ENCODE assay signal across 8 cellular contexts in the genomic region with DNA sequence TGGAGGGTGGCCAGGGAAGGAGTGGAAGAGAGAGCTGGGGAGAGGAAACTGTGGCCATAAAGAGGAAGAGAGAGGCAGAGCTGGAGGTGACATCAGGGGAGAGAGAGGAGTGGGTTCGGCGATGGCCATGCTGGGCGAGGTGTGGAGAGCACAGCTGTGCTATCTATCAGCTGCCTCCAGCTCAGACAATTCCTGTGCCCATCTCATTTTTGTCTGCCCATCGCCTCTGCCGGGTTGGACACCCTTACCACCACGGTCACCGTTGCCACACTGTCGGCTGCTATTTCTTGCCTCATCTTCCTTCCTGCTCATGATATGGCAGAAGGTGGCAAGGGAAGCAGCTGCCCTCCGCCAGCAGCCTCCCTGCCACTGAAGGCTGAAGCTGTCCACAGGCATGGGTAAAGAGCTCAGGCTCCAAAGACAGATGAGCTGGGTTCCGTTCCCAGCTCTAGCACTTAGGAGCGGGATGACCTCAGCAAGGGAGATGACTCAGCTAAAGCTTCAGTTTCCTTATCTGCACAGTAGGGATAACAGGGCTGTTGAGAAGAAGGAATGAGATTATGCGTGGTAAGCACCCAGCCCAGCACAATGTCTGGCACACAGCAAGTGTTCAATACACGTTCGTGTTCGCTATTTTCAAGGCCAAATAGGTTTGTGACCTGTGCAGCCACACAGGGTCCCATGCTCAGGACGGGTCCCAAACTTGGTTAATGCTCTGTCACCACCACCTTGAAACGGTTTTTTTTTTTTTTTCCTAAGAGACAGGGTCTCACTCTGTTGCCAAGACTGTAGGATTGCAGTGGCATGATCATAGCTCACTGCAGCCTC. TPM values are rescaled to one million over a fixed set of nuclear protein-coding genes. Genes with fewer than 3 reads are reported as not detected.
DNase-seq lines count a peak whose midpoint lies in the region; ATAC-seq and TF ChIP-seq lines count a peak whose summit lies in the region.

No MANE protein-coding gene starts in this region.

- no peak for TF ChIP-seq CTCF in SK-N-SH (IDR thresholded peaks at IDR 0.05)
- no peak for TF ChIP-seq CTCF in fibroblast of the aortic adventitia (IDR thresholded peaks at IDR 0.05; ENCODE audit: insufficient read depth, low read length)

- no peaks in the 10 kb centered on the region for H3K9me2 ChIP-seq in SK-N-SH

- DNase-seq in DMS53 (lab: John Stamatoyannopoulos, UW) (peak; percentile 65), DMS53 treated with DMSO at 0.1 percent for 48 hours (lab: John Stamatoyannopoulos, UW; ENCODE audit: unreplicated experiment) (no peak), SK-N-SH (no peak), fibroblast of the aortic adventitia (ENCODE audit: low read depth) (peak; percentile 85), mucosa of gallbladder (ENCODE audit: low spot score) (no peak)

- H3K4me2 ChIP-seq in SK-N-SH (no peak overlapping the region), skeletal muscle satellite cell (ENCODE audit: low read length) (peak overlapping the region; percentile 75)

- no peak for ATAC-seq in GM19463 (IDR thresholded peaks at IDR 0.05; ENCODE audit: unreplicated experiment)
- no peak for ATAC-seq in HG02884 (IDR thresholded peaks at IDR 0.05; ENCODE audit: unreplicated experiment)

- H3K4me3 ChIP-seq in SK-N-SH (ENCODE audit: low read depth in 2 of 2, low read length in 1 of 2) (no peak overlapping the region), fibroblast of the aortic adventitia (ENCODE audit: low read depth, low read length) (no peak overlapping the region), skeletal muscle satellite cell (ENCODE audit: low read length) (peak overlapping the region; percentile 55)

- no peak overlapping the region for H3K9ac ChIP-seq in SK-N-SH
- H3K9ac ChIP-seq in skeletal muscle satellite cell (ENCODE audit: low read depth, low read length), result peak overlapping the region; percentile 65

- peak overlapping the region in 1 of 2 experiments; percentile 5; a peak in 1 of 4 replicates for H3K27ac ChIP-seq in SK-N-SH (ENCODE audit: low read depth in 2 of 2, low read length in 1 of 2)

- H4K20me1 ChIP-seq in SK-N-SH (ENCODE audit: insufficient read depth), result no peaks in the 10 kb centered on the region

- H3K27me3 ChIP-seq in SK-N-SH (ENCODE audit: insufficient read depth) (no peaks in the 10 kb centered on the region), skeletal muscle satellite cell (ENCODE audit: control insufficient read depth, insufficient read depth, low read length) (no peaks in the 10 kb centered on the region)

- WGBS in SK-N-SH (ENCODE audit: low lambda C conversion rate), result 77% methylated on average over 17 of the region's 17 CpGs

- H3K9me3 ChIP-seq in SK-N-SH, result no peaks in the 10 kb centered on the region
- H3K9me3 ChIP-seq in skeletal muscle satellite cell (replicated peaks; ENCODE audit: low read length), result no peaks in the 10 kb centered on the region

- no peaks in the 10 kb centered on the region for H3K79me2 ChIP-seq in SK-N-SH (ENCODE audit: insufficient read depth)

- H3K4me1 ChIP-seq in SK-N-SH (ENCODE audit: control insufficient read depth in 1 of 2, insufficient read depth in 2 of 2, low read depth in 1 of 2, low read length in 1 of 2) (peaks cover 6 to 12% of the 10 kb centered on the region in 2 experiments; a peak in 3 of 4 replicates), skeletal muscle satellite cell (ENCODE audit: control insufficient read depth, insufficient read depth, low read length) (peaks cover 25% of the 10 kb centered on the region)

- H2AFZ ChIP-seq in SK-N-SH (ENCODE audit: low read depth), result no peak overlapping the region

- TF ChIP-seq RAD21 in SK-N-SH (IDR thresholded peaks at IDR 0.05; ENCODE audit: low read length), result no peak

- no peak for TF ChIP-seq EP300 in SK-N-SH (IDR thresholded peaks at IDR 0.05; ENCODE audit: borderline replicate concordance in 1 of 2, low read depth in 1 of 2, low read length in 1 of 2)

- H3K36me3 ChIP-seq in SK-N-SH (replicated peaks in 1 of 2; ENCODE audit: control insufficient read depth in 1 of 2, insufficient read depth in 2 of 2, low read length in 1 of 2) (no peaks in the 10 kb centered on the region), skeletal muscle satellite cell (ENCODE audit: insufficient read depth, low read length) (peaks cover 3% of the 10 kb centered on the region)

- no peaks in the 10 kb centered on the region for H3F3A ChIP-seq in SK-N-SH (replicated peaks; ENCODE audit: insufficient read depth)

- POLR2A ChIA-PET in SK-N-SH (lab: Yijun Ruan, JAX), result interaction anchor here (0.6 kb wide), 1 partner anchor 12 kb away, joined by 3 read pairs; no protein-coding TSS in a partner anchor

- CTCF ChIA-PET in SK-N-SH (lab: Yijun Ruan, JAX), result interaction anchor here (0.6 to 4.0 kb wide), 2 partner anchors 16 to 710 kb away, joined by 3 to 20 read pairs; no protein-coding TSS in a partner anchor

TF ChIP-seq in SK-N-SH, 30 proteins besides CTCF, POLR2A, EP300 and RAD21:
- TF ChIP-seq JUND (IDR thresholded peaks at IDR 0.05), result peak; percentile 47
- no peak for TF ChIP-seq REST (IDR thresholded peaks at IDR 0.05; ENCODE audit: low read depth, low read length)
- TF ChIP-seq FOSL2 (IDR thresholded peaks at IDR 0.05; ENCODE audit: borderline replicate concordance, low read depth), result peak; percentile 71; the same call in 1 of the 2 replicates
TF ChIP-seq in SK-N-SH: peak in this region for 2.

RNA-seq across cellular contexts. Expression of gene TAF8, which starts 21.9 kb away (rescaled TPM):
- polyA plus RNA-seq in SK-N-SH (2012; rRNA removed), result 21.7 and 27.8 TPM in 2 replicates
- 16.9 and 17.1 TPM in 2 replicates for polyA plus RNA-seq in SK-N-SH (2012; cell fraction: cytosol; rRNA removed)
- 24.3 and 33.4 TPM in 2 replicates for polyA plus RNA-seq in SK-N-SH (2012; cell fraction: nucleus; rRNA removed)
- total RNA-seq in fibroblast of the aortic adventitia (ENCODE audit: low replicate concordance) (10.5 and 11.9 TPM in 2 replicates), mucosa of gallbladder (26.3 TPM)
- 14.4 and 15.7 TPM in 2 replicates for total RNA-seq in skeletal muscle satellite cell (2012; rRNA removed)

Comparison
In these comparisons a context has a peak if more than half of its experiments do, and no peak if none do; other contexts are left out.
1. DNase-seq: peak in DMS53 (single experiment) and fibroblast of the aortic adventitia (single experiment); none in DMS53 treated with DMSO at 0.1 percent for 48 hours (single experiment), SK-N-SH (single experiment) and mucosa of gallbladder (single experiment).